ENCODE assay signal across 12 cellular contexts in genomic region chr2:8421658-8422499, GRCh38.
A peak's percentile ranks its signal among the peaks of the same experiment; 100 is the strongest.
DNase-seq lines count a peak whose midpoint lies in the region; ATAC-seq and TF ChIP-seq lines count a peak whose summit lies in the region.
"Had no signal": no experiment of that assay in that cellular context is flagged by ENCODE, and none has a peak within 500 bp of the region (broad histone marks: within the 10 kb centered on the region; RNA-seq: fewer than 3 reads in every experiment).

No MANE protein-coding gene starts in this region.

- ATAC-seq in GM19372 (IDR thresholded peaks at IDR 0.05; ENCODE audit: low read depth, unreplicated experiment) (peak; percentile 88), HG02943 (IDR thresholded peaks at IDR 0.05; ENCODE audit: low read depth, unreplicated experiment) (peak; percentile 73), HG03520 (IDR thresholded peaks at IDR 0.05; ENCODE audit: unreplicated experiment) (no peak)
- ATAC-seq: lower lobe of right lung; stimulated activated naive CD8-positive, alpha-beta T cell treated with anti-CD3 and anti-CD28 coated beads, Interleukin-15, amount 100 ng/mL, for 72 hours had no signal

- TF ChIP-seq CTCF in GM10266 (IDR thresholded peaks at IDR 0.05; ENCODE audit: control insufficient read depth, insufficient read depth, low read depth, missing control alignments): peak; percentile 45

- DNase-seq in GM10266 (ENCODE audit: extremely low spot score) (peak; percentile 69), OCI-M1 (lab: John Stamatoyannopoulos, UW) (peak; percentile 18), cerebellum (ENCODE audit: low spot score) (no peak), NCI-H510A treated with DMSO at 0.1 percent for 48 hours (lab: John Stamatoyannopoulos, UW) (no peak), SK-N-DZ (ENCODE audit: low spot score) (no peak)
- DNase-seq: activated CD4-positive, alpha-beta T cell treated with anti-CD3 and anti-CD28 coated beads for 4 hours; aorta; lower lobe of right lung had no signal

Comparison
In these comparisons a context has a peak if more than half of its experiments do, and no peak if none do; other contexts are left out.
1. DNase-seq: peak in GM10266 (single experiment) and OCI-M1 (single experiment); none in cerebellum (single experiment), NCI-H510A treated with DMSO at 0.1 percent for 48 hours (single experiment) and SK-N-DZ (single experiment).